Comparison of ENCODE assay signal across 1 cellular context in the genomic region with DNA sequence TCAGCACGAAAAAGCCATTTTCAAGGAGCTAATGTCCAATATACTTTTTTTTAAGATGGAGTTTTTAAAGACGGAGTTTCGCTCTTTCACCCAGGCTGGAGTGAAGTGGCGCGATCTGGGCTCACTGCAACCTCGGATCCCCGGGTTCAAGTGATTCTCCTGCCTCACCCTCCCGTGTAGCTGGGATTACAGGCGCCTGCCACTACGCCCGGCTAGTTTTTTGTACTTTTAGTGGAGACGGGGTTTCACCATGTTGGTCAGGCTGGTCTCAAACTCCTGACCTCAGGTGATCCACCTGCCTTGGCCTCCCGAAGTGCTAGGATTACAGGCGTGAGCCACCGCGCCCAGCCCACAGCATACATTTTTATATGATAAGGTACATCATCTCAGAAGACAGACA. TPM values are rescaled to one million over a fixed set of nuclear protein-coding genes. Genes with fewer than 3 reads are reported as not detected.
"Had no signal": no experiment of that assay in that cellular context is flagged by ENCODE, and none has a peak within 500 bp of the region (broad histone marks: within the 10 kb centered on the region; RNA-seq: fewer than 3 reads in every experiment).

No MANE protein-coding gene starts in this region.

RNA-seq across cellular contexts. Expression of a gene that starts 28.4 kb away (rescaled TPM):
- total RNA-seq: naive thymus-derived CD8-positive, alpha-beta T cell had no signal
